Comparison of ENCODE assay signal across 1 cellular context in the genomic region with DNA sequence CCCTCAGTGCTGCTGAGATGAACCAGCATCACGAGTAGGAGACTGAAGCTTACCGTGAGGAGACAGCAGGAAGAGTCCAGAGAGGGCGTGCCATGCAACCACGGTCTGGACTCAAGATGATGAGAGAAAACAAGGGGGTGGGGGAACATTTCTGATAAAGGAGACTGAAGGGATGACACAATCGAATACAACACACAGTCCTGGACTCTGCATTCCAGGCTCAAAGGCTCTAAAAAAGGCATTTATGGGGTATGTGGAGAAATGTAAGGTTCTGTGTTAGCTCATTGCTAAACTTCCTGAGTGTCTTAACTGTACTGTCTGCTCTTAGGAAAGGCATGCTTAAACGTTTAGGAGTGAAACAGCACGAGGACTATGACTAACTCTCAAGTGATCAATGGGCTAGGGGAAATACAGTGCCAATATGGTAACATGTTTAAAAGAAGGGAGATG.
TF ChIP-seq lines count a peak whose summit lies in the region.

No MANE protein-coding gene starts in this region.

TF ChIP-seq in endothelial cell of umbilical vein, 7 proteins besides CTCF, POLR2A, EP300 and RAD21 (continued from another document):
- no peak for TF ChIP-seq EZH2 (IDR thresholded peaks at IDR 0.05; ENCODE audit: borderline replicate concordance, low read depth, low read length, severe bottlenecking)
- TF ChIP-seq GATA2 (IDR thresholded peaks at IDR 0.05; ENCODE audit: insufficient read depth, insufficient read length, low read depth, low read length) = no peak
- TF ChIP-seq FOS (IDR thresholded peaks at IDR 0.05; ENCODE audit: borderline replicate concordance, insufficient read depth, low read length) = no peak
- TF ChIP-seq, protein P1, sequence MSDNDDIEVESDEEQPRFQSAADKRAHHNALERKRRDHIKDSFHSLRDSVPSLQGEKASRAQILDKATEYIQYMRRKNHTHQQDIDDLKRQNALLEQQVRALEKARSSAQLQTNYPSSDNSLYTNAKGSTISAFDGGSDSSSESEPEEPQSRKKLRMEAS (IDR thresholded peaks at IDR 0.05; ENCODE audit: insufficient read depth, insufficient read length) = no peak
- TF ChIP-seq POLR2AphosphoS5 (IDR thresholded peaks at IDR 0.05; ENCODE audit: insufficient read depth, low read depth, low read length) = no peak
